ENCODE assay signal across 1 cellular context in the genomic region with DNA sequence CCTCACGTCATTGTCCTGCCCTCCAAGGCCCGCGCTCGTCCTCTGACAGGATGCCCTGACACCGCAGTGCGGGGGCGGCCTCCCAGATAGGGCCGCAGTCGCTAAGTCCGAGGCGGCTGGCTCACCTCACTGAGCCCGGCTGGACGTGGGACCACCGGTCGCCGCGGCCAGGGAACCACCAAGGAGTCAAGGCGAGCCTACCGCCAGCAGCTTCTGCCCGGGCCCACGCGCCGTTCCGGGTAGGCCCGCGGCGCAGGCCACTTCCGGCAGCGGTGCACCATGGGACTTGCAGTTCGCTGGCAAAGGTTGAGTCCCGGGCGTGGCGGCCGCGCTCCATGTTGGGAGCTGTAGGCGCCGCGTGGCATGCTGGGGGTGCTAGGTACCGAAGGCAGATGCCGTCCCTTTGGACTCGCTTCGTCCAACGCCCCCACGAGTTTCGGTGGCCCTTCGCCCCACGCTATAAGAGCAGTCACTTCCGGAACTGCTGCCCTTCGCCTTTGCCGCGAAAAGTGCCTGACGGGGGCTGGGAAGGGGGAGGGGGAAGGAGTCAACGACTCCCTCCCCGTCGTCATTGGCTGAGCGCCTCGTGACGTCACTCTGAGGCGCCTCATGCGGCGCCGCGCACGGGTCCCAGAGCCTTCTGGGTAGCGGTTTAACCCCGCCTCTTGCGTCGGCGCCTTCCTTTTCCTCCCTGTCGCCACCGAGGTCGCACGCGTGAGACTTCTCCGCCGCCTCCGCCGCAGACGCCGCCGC.
TF ChIP-seq lines count a peak whose summit lies in the region.

A gene (plus strand): TSS at position 681 of the 753 bp plus-strand sequence. CDS start 268 bp downstream, outside the sequence.

TF ChIP-seq in H1, 55 proteins besides CTCF, POLR2A, EP300 and RAD21 (continued from another document):
- TF ChIP-seq SIRT6 (IDR thresholded peaks at IDR 0.05; ENCODE audit: low read length): no peak
- TF ChIP-seq SIX5 (IDR thresholded peaks at IDR 0.05; ENCODE audit: low read depth, low read length): peak; percentile 66
- TF ChIP-seq CHD1 (IDR thresholded peaks at IDR 0.05; ENCODE audit: low read depth, low read length): no peak
- 0 out of 4 replicates have a peak, but pooled peaks of 1 of the 2 experiments have one; percentile 43 for TF ChIP-seq HDAC2 (IDR thresholded peaks at IDR 0.05; ENCODE audit: borderline replicate concordance in 1 of 2, low read depth in 2 of 2, low read length in 2 of 2)
- TF ChIP-seq GABPA (IDR thresholded peaks at IDR 0.05; ENCODE audit: borderline replicate concordance, insufficient read depth, low read length): peak; percentile 91; the same call in 1 of the 2 replicates
- no peak for TF ChIP-seq FOSL1 (IDR thresholded peaks at IDR 0.05; ENCODE audit: insufficient read depth, low read depth, low read length)
- TF ChIP-seq NRF1 (IDR thresholded peaks at IDR 0.05; ENCODE audit: low read depth, low read length): no peak
- TF ChIP-seq TBP (IDR thresholded peaks at IDR 0.05; ENCODE audit: low read depth, low read length): peak; percentile 97
- TF ChIP-seq SRF (IDR thresholded peaks at IDR 0.05; ENCODE audit: low read depth, low read length): peak; percentile 83
- no peak for TF ChIP-seq NANOG (IDR thresholded peaks at IDR 0.05; ENCODE audit: insufficient read depth, low read depth, low read length, poor library complexity, severe bottlenecking)
- peak; percentile 98 for TF ChIP-seq TAF7 (optimal IDR thresholded peaks at IDR 0.05; ENCODE audit: borderline replicate concordance, low read depth, low read length)
- TF ChIP-seq TAF1 (IDR thresholded peaks at IDR 0.05; ENCODE audit: low read depth, low read length): peak; percentile 99
- TF ChIP-seq GTF2F1 (IDR thresholded peaks at IDR 0.05; ENCODE audit: borderline replicate concordance, low read depth, low read length): peak; percentile 76
- TF ChIP-seq CHD2 (IDR thresholded peaks at IDR 0.05; ENCODE audit: low read length): peak; percentile 76
- TF ChIP-seq KDM1A (IDR thresholded peaks at IDR 0.05; ENCODE audit: borderline replicate concordance, low read length): no peak
- peak; percentile 93 for TF ChIP-seq EGR1 (IDR thresholded peaks at IDR 0.05; ENCODE audit: borderline replicate concordance, low read depth, low read length)
- no peak for TF ChIP-seq SUZ12 (IDR thresholded peaks at IDR 0.05; ENCODE audit: low read length)
- TF ChIP-seq, protein P1, sequence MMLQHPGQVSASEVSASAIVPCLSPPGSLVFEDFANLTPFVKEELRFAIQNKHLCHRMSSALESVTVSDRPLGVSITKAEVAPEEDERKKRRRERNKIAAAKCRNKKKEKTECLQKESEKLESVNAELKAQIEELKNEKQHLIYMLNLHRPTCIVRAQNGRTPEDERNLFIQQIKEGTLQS (IDR thresholded peaks at IDR 0.05; ENCODE audit: insufficient read depth, low read depth, low read length): peak; percentile 94
- TF ChIP-seq, protein P2, sequence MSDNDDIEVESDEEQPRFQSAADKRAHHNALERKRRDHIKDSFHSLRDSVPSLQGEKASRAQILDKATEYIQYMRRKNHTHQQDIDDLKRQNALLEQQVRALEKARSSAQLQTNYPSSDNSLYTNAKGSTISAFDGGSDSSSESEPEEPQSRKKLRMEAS (IDR thresholded peaks at IDR 0.05): peak; percentile 84
- TF ChIP-seq KDM4A (IDR thresholded peaks at IDR 0.05; ENCODE audit: low read depth, low read length, severe bottlenecking): peak; percentile 100
- 0 out of 2 replicates have a peak, but pooled peaks have one; percentile 5 for TF ChIP-seq BACH1 (IDR thresholded peaks at IDR 0.05; ENCODE audit: low read length)
- no peak for TF ChIP-seq CEBPB (IDR thresholded peaks at IDR 0.05; ENCODE audit: low read depth, low read length)
- TF ChIP-seq PHF8 (conservative IDR thresholded peaks at IDR 0.05; ENCODE audit: low read depth, low read length): peak; percentile 82
- TF ChIP-seq EZH2 (IDR thresholded peaks at IDR 0.05; ENCODE audit: low read depth, low read length, severe bottlenecking): no peak
- TF ChIP-seq JUND (IDR thresholded peaks at IDR 0.05; ENCODE audit: low read length): peak; percentile 72; the same call in 1 of the 2 replicates
- 0 out of 2 replicates have a peak, but pooled peaks have one; percentile 21 for TF ChIP-seq TEAD4 (IDR thresholded peaks at IDR 0.05; ENCODE audit: low read depth, low read length)
- peak; percentile 92 for TF ChIP-seq POLR2AphosphoS5 (IDR thresholded peaks at IDR 0.05; ENCODE audit: low read depth, low read length)
- TF ChIP-seq CREB1 (IDR thresholded peaks at IDR 0.05): peak; percentile 99
- peak; percentile 82; the same call in 1 of the 2 replicates for TF ChIP-seq SP1 (IDR thresholded peaks at IDR 0.05; ENCODE audit: low read depth, low read length)
- TF ChIP-seq BCL11A (IDR thresholded peaks at IDR 0.05; ENCODE audit: low read depth in 2 of 2, low read length in 2 of 2): no peak
- TF ChIP-seq RBBP5 (IDR thresholded peaks at IDR 0.05; ENCODE audit: borderline replicate concordance, low read depth, low read length): peak; percentile 91
- TF ChIP-seq, protein P3, sequence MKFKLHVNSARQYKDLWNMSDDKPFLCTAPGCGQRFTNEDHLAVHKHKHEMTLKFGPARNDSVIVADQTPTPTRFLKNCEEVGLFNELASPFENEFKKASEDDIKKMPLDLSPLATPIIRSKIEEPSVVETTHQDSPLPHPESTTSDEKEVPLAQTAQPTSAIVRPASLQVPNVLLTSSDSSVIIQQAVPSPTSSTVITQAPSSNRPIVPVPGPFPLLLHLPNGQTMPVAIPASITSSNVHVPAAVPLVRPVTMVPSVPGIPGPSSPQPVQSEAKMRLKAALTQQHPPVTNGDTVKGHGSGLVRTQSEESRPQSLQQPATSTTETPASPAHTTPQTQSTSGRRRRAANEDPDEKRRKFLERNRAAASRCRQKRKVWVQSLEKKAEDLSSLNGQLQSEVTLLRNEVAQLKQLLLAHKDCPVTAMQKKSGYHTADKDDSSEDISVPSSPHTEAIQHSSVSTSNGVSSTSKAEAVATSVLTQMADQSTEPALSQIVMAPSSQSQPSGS (IDR thresholded peaks at IDR 0.05; ENCODE audit: low read length): peak; percentile 52
- peak; percentile 72 to 96; a peak in 2 of 4 replicates for TF ChIP-seq SIN3A (conservative IDR thresholded peaks at IDR 0.05 in 1 of 2, IDR thresholded peaks at IDR 0.05 in 1 of 2; ENCODE audit: low read depth in 1 of 2, low read length in 2 of 2)
- peak; percentile 83 for TF ChIP-seq YY1 (IDR thresholded peaks at IDR 0.05; ENCODE audit: low read depth, low read length)
- TF ChIP-seq, protein P4, sequence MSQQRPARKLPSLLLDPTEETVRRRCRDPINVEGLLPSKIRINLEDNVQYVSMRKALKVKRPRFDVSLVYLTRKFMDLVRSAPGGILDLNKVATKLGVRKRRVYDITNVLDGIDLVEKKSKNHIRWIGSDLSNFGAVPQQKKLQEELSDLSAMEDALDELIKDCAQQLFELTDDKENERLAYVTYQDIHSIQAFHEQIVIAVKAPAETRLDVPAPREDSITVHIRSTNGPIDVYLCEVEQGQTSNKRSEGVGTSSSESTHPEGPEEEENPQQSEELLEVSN (IDR thresholded peaks at IDR 0.05): peak; percentile 40; the same call in 1 of the 2 replicates
- TF ChIP-seq BRCA1 (IDR thresholded peaks at IDR 0.05; ENCODE audit: low read depth, low read length): peak; percentile 60
